Comparison of ENCODE assay signal across 8 cellular contexts in genomic region chr7:5679741-5680473, GRCh38.
DNase-seq lines count a peak whose midpoint lies in the region; ATAC-seq and TF ChIP-seq lines count a peak whose summit lies in the region.

No MANE protein-coding gene starts in this region.

- H3K4me1 ChIP-seq in upper lobe of left lung, result peaks cover 23 to 48% (median 34%) of the 10 kb centered on the region in 4 donors

- peak in 1 of 4 donors; percentile 34 for TF ChIP-seq POLR2A in upper lobe of left lung (IDR thresholded peaks at IDR 0.05)

- intact Hi-C loops in left ventricle myocardium superior (cut with micrococcal nuclease), result no loop called here

- 75 to 82% methylated on average over 19 of the region's 19 CpGs for WGBS in upper lobe of left lung, 2 donors

- no peaks in the 10 kb centered on the region for H3K27me3 ChIP-seq in upper lobe of left lung

- no peaks in the 10 kb centered on the region for H3K9me3 Mint-ChIP-seq in activated naive CD4-positive, alpha-beta T cell treated with anti-CD3 and anti-CD28 coated beads, Interleukin-2, amount 50 U/mL, for 72 hours

- no peak overlapping the region for H3K4me3 ChIP-seq in upper lobe of left lung

- H3K36me3 ChIP-seq in upper lobe of left lung, result peaks cover 0 to 15% (median 9%) of the 10 kb centered on the region in 4 donors

- DNase-seq in activated naive CD4-positive, alpha-beta T cell treated with anti-CD3 and anti-CD28 coated beads, Interleukin-2, amount 50 U/mL, for 72 hours (ENCODE audit: low spot score in 2 of 2), result no peak
- no peak for DNase-seq in activated naive CD4-positive, alpha-beta T cell treated with Interleukin-2 at 50 U/mL for 16 hours
- DNase-seq in NAMALWA (ENCODE audit: low spot score) (peak; percentile 85), left ventricle myocardium superior (peak; percentile 62), upper lobe of left lung (peak in 1 of 2 donors; percentile 70), activated gamma-delta T cell (lab: John Stamatoyannopoulos, UW) (no peak), GM19240 (ENCODE audit: insufficient read length, low spot score) (no peak), NCI-H2107 treated with DMSO at 0.1 percent for 48 hours (lab: John Stamatoyannopoulos, UW; ENCODE audit: unreplicated experiment) (no peak)

- peak overlapping the region in 1 of 4 donors; percentile 53 for H3K27ac ChIP-seq in upper lobe of left lung

- H3K36me3 Mint-ChIP-seq in activated naive CD4-positive, alpha-beta T cell treated with anti-CD3 and anti-CD28 coated beads, Interleukin-2, amount 50 U/mL, for 72 hours, result peaks cover 6 to 29% of the 10 kb centered on the region in 2 donors

- no peaks in the 10 kb centered on the region for H3K9me3 ChIP-seq in upper lobe of left lung

- ATAC-seq in activated naive CD4-positive, alpha-beta T cell treated with anti-CD3 and anti-CD28 coated beads, Interleukin-2, amount 50 U/mL, for 72 hours, result no peak
- peak; percentile 28 for ATAC-seq in left ventricle myocardium superior
- ATAC-seq in upper lobe of left lung (ENCODE audit: low FRiP score in 2 of 2), result peak; percentile 26 to 78

- TF ChIP-seq EP300 in upper lobe of left lung (IDR thresholded peaks at IDR 0.05), result no peak

- TF ChIP-seq CTCF in upper lobe of left lung (IDR thresholded peaks at IDR 0.05), result no peak

- peak overlapping the region; percentile 18 to 66 for H3K27ac Mint-ChIP-seq in activated naive CD4-positive, alpha-beta T cell treated with anti-CD3 and anti-CD28 coated beads, Interleukin-2, amount 50 U/mL, for 72 hours

Comparison
In these comparisons a context has a peak if more than half of its experiments do, and no peak if none do; other contexts are left out.
1. ATAC-seq: peak in left ventricle myocardium superior (single experiment) and upper lobe of left lung (2 of 2); none in activated naive CD4-positive, alpha-beta T cell treated with anti-CD3 and anti-CD28 coated beads, Interleukin-2, amount 50 U/mL, for 72 hours (0 of 2).
2. DNase-seq: peak in NAMALWA (single experiment) and left ventricle myocardium superior (single experiment); none in activated naive CD4-positive, alpha-beta T cell treated with anti-CD3 and anti-CD28 coated beads, Interleukin-2, amount 50 U/mL, for 72 hours (0 of 2), activated naive CD4-positive, alpha-beta T cell treated with Interleukin-2 at 50 U/mL for 16 hours (single experiment), activated gamma-delta T cell (single experiment), GM19240 (single experiment) and NCI-H2107 treated with DMSO at 0.1 percent for 48 hours (single experiment).